In genomic region chr2:106158131-106158530, GRCh38 we compare ENCODE assay signal across 16 cellular contexts. TPM values are rescaled to one million over a fixed set of nuclear protein-coding genes. Genes with fewer than 3 reads are reported as not detected.
A peak's percentile ranks its signal among the peaks of the same experiment; 100 is the strongest.
DNase-seq lines count a peak whose midpoint lies in the region; ATAC-seq and TF ChIP-seq lines count a peak whose summit lies in the region.
"Had no signal": no experiment of that assay in that cellular context is flagged by ENCODE, and none has a peak within 500 bp of the region (broad histone marks: within the 10 kb centered on the region; RNA-seq: fewer than 3 reads in every experiment).

No MANE protein-coding gene starts in this region.

- no peak for TF ChIP-seq CTCF in natural killer cell (IDR thresholded peaks at IDR 0.05)

- H3K9me3 Mint-ChIP-seq in activated CD8-positive, alpha-beta memory T cell treated with anti-CD3 and anti-CD28 coated beads, Interleukin-2, amount 10 ng/mL, durations not matched to agents 7 days and 5 days (ENCODE audit: low read depth) = peaks cover 19% of the 10 kb centered on the region
- peaks cover 31% of the 10 kb centered on the region for H3K9me3 Mint-ChIP-seq in activated T-helper 2 cell treated with anti-CD3 and anti-CD28 coated beads, Interferon-gamma antibody, Interleukin-2, Interleukin-4, amounts not matched to agents 10 μg/mL and 5 μg/mL and 100 μg/mL, durations not matched to agents 14 hours and 24 hours and 36 hours
- H3K9me3 Mint-ChIP-seq in natural killer cell = peaks cover 3 to 6% of the 10 kb centered on the region in 2 donors

- CTCF ChIA-PET in activated CD8-positive, alpha-beta memory T cell treated with anti-CD3 and anti-CD28 coated beads, Interleukin-2, amount 10 ng/mL, durations not matched to agents 7 days and 5 days (lab: Charles Lee) = interaction anchor here (1.7 to 6.0 kb wide), 3 partner anchors 10 to 45 kb away, joined by 3 to 45 read pairs (median 4); no protein-coding TSS in a partner anchor

- intact Hi-C loops in activated T-helper 2 cell treated with anti-CD3 and anti-CD28 coated beads, Interferon-gamma antibody, Interleukin-2, Interleukin-4, amounts not matched to agents 10 μg/mL and 5 μg/mL and 100 μg/mL, durations not matched to agents 14 hours and 24 hours and 36 hours (cut with micrococcal nuclease) = no loop called here
- intact Hi-C loops in natural killer cell (cut with micrococcal nuclease) = no loop called here

- peak overlapping the region; percentile 94 for H3K4me3 Mint-ChIP-seq in activated CD8-positive, alpha-beta memory T cell treated with anti-CD3 and anti-CD28 coated beads, Interleukin-2, amount 10 ng/mL, durations not matched to agents 7 days and 5 days
- H3K4me3 Mint-ChIP-seq in activated T-helper 2 cell treated with anti-CD3 and anti-CD28 coated beads, Interferon-gamma antibody, Interleukin-2, Interleukin-4, amounts not matched to agents 10 μg/mL and 5 μg/mL and 100 μg/mL, durations not matched to agents 14 hours and 24 hours and 36 hours (ENCODE audit: low read depth) = peak overlapping the region; percentile 81
- H3K4me3 Mint-ChIP-seq in natural killer cell = peak overlapping the region; percentile 90
- H3K4me3 Mint-ChIP-seq: H9 had no signal

- H3K36me3 Mint-ChIP-seq in activated CD8-positive, alpha-beta memory T cell treated with anti-CD3 and anti-CD28 coated beads, Interleukin-2, amount 10 ng/mL, durations not matched to agents 7 days and 5 days = peaks cover 72% of the 10 kb centered on the region
- peaks cover 92% of the 10 kb centered on the region for H3K36me3 Mint-ChIP-seq in activated T-helper 2 cell treated with anti-CD3 and anti-CD28 coated beads, Interferon-gamma antibody, Interleukin-2, Interleukin-4, amounts not matched to agents 10 μg/mL and 5 μg/mL and 100 μg/mL, durations not matched to agents 14 hours and 24 hours and 36 hours (ENCODE audit: low read depth)
- H3K36me3 Mint-ChIP-seq in natural killer cell = peaks cover 32% of the 10 kb centered on the region

- ATAC-seq in activated CD8-positive, alpha-beta memory T cell treated with anti-CD3 and anti-CD28 coated beads, Interleukin-2, amount 10 ng/mL, durations not matched to agents 7 days and 5 days = no peak
- ATAC-seq in natural killer cell (no peak), HG03097 (IDR thresholded peaks at IDR 0.05; ENCODE audit: low FRiP score, unreplicated experiment) (no peak)

- peaks cover 82% of the 10 kb centered on the region for H3K4me1 Mint-ChIP-seq in activated CD8-positive, alpha-beta memory T cell treated with anti-CD3 and anti-CD28 coated beads, Interleukin-2, amount 10 ng/mL, durations not matched to agents 7 days and 5 days
- peaks cover 48% of the 10 kb centered on the region for H3K4me1 Mint-ChIP-seq in activated T-helper 2 cell treated with anti-CD3 and anti-CD28 coated beads, Interferon-gamma antibody, Interleukin-2, Interleukin-4, amounts not matched to agents 10 μg/mL and 5 μg/mL and 100 μg/mL, durations not matched to agents 14 hours and 24 hours and 36 hours (ENCODE audit: low read depth)
- peaks cover 43 to 49% of the 10 kb centered on the region in 2 donors for H3K4me1 Mint-ChIP-seq in natural killer cell

- no peaks in the 10 kb centered on the region for H3K27me3 Mint-ChIP-seq in activated CD8-positive, alpha-beta memory T cell treated with anti-CD3 and anti-CD28 coated beads, Interleukin-2, amount 10 ng/mL, durations not matched to agents 7 days and 5 days
- H3K27me3 Mint-ChIP-seq in activated T-helper 2 cell treated with anti-CD3 and anti-CD28 coated beads, Interferon-gamma antibody, Interleukin-2, Interleukin-4, amounts not matched to agents 10 μg/mL and 5 μg/mL and 100 μg/mL, durations not matched to agents 14 hours and 24 hours and 36 hours (ENCODE audit: low read depth) = no peaks in the 10 kb centered on the region
- H3K27me3 Mint-ChIP-seq in natural killer cell (ENCODE audit: low read depth in 2 of 2) = no peaks in the 10 kb centered on the region

- peak overlapping the region; percentile 100 for H3K27ac Mint-ChIP-seq in activated CD8-positive, alpha-beta memory T cell treated with anti-CD3 and anti-CD28 coated beads, Interleukin-2, amount 10 ng/mL, durations not matched to agents 7 days and 5 days
- peak overlapping the region; percentile 35 for H3K27ac Mint-ChIP-seq in activated T-helper 2 cell treated with anti-CD3 and anti-CD28 coated beads, Interferon-gamma antibody, Interleukin-2, Interleukin-4, amounts not matched to agents 10 μg/mL and 5 μg/mL and 100 μg/mL, durations not matched to agents 14 hours and 24 hours and 36 hours
- peak overlapping the region; percentile 92 to 94 for H3K27ac Mint-ChIP-seq in natural killer cell

- DNase-seq in activated CD8-positive, alpha-beta memory T cell treated with anti-CD3 and anti-CD28 coated beads, Interleukin-2, amount 10 ng/mL, durations not matched to agents 7 days and 5 days = no peak
- no peak for DNase-seq in activated CD8-positive, alpha-beta memory T cell treated with anti-CD3 and anti-CD28 coated beads for 24 hours
- peak; percentile 34 for DNase-seq in DMS79 treated with DMSO at 0.1 percent for 48 hours (lab: John Stamatoyannopoulos, UW)
- no peak for DNase-seq in activated T-helper 2 cell treated with anti-CD3 and anti-CD28 coated beads, Interferon-gamma antibody, Interleukin-2, Interleukin-4, amounts not matched to agents 10 μg/mL and 5 μg/mL and 100 μg/mL, durations not matched to agents 14 hours and 24 hours and 36 hours (ENCODE audit: low spot score)
- no peak for DNase-seq in natural killer cell
- no peak for DNase-seq in DMS114 treated with DMSO at 0.1 percent for 48 hours (lab: John Stamatoyannopoulos, UW; ENCODE audit: unreplicated experiment)
- DNase-seq in activated effector memory CD4-positive, alpha-beta T cell treated with Interleukin-2 at 50 U/mL for 16 hours = no peak
- DNase-seq: activated CD8-positive, alpha-beta memory T cell treated with anti-CD3 and anti-CD28 coated beads, Interleukin-2, amount 50 U/mL, for 48 hours; amygdala; H9; midbrain; NCI-H1417 treated with DMSO at 0.1 percent for 48 hours; NCI-H69; Right ventricle myocardium superior; substantia nigra had no signal

RNA-seq across cellular contexts. Expression of gene UXS1, which starts 36.0 kb away (rescaled TPM):
- 100 to 1,000 TPM in 1 of 2 experiments, 10 to 100 TPM in 1; 90.0 to 115 TPM for total RNA-seq in activated CD8-positive, alpha-beta memory T cell treated with anti-CD3 and anti-CD28 coated beads, Interleukin-2, amount 10 ng/mL, durations not matched to agents 7 days and 5 days
- 29.7 and 34.9 TPM in 2 replicates for total RNA-seq in activated T-helper 2 cell treated with anti-CD3 and anti-CD28 coated beads, Interferon-gamma antibody, Interleukin-2, Interleukin-4, amounts not matched to agents 10 μg/mL and 5 μg/mL and 100 μg/mL, durations not matched to agents 14 hours and 24 hours and 36 hours
- total RNA-seq in natural killer cell = 10 to 100 TPM; 36.3 to 60.4 (median 37.5) TPM

Comparison
In these comparisons a context has a peak if more than half of its experiments do, and no peak if none do; other contexts are left out.
1. H3K27ac Mint-ChIP-seq: peak in every context shown above with its lines; median percentile 100 in activated CD8-positive, alpha-beta memory T cell treated with anti-CD3 and anti-CD28 coated beads, Interleukin-2, amount 10 ng/mL, durations not matched to agents 7 days and 5 days; 93 in natural killer cell; 35 in activated T-helper 2 cell treated with anti-CD3 and anti-CD28 coated beads, Interferon-gamma antibody, Interleukin-2, Interleukin-4, amounts not matched to agents 10 μg/mL and 5 μg/mL and 100 μg/mL, durations not matched to agents 14 hours and 24 hours and 36 hours.